12 cellular contexts compared by ENCODE assay signal in the genomic region with DNA sequence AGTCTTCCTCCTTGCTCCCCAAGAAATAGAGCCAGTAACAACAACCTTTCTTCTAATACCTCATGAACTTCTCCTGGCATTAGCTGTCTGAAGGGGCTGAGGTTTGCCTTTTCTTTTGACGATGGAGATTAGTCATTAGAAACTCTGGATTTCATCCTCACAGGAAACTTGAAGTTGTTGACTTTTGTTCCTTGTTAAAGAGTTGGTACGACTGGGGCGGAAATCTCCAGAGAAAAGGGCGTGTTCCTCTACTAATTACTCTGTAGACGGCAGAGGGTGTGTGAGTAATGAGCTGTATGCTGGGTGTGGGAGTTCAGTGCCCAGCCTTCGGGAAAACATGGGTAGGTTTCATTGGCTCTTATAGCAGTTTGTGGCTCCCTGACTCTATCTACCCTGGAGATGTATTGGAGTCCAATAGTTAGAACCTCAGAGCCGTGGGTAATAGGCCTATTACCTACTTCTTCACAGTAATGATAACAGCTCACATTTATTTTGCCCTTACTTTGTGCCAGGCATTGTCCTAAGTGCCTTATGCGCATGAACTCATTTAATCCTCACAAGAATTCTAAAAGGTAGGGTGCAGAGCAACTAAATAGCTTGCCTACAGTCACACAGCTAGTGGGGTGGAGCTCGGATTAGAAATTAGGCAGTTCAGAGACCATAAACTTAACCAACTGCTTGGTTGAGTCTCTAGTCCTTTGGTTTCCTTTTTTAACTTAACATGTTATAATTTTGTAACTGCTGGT. TPM values are rescaled to one million over a fixed set of nuclear protein-coding genes. Genes with fewer than 3 reads are reported as not detected.
A peak's percentile ranks its signal among the peaks of the same experiment; 100 is the strongest.
DNase-seq lines count a peak whose midpoint lies in the region; ATAC-seq, FAIRE-seq and TF ChIP-seq lines count a peak whose summit lies in the region.
"Had no signal": no experiment of that assay in that cellular context is flagged by ENCODE, and none has a peak within 500 bp of the region (broad histone marks: within the 10 kb centered on the region; RNA-seq: fewer than 3 reads in every experiment).

No MANE protein-coding gene starts in this region.

- no peak overlapping the region for H3K27ac Mint-ChIP-seq in astrocyte (ENCODE audit: unreplicated experiment)
- H3K27ac Mint-ChIP-seq: activated CD8-positive, alpha-beta T cell treated with anti-CD3 and anti-CD28 coated beads for 36 hours had no signal

- intact Hi-C loops in right cardiac atrium (cut with DNase I): no loop called here

- peaks cover 24% of the 10 kb centered on the region for H3K4me1 ChIP-seq in astrocyte (ENCODE audit: insufficient read depth, low read length)
- H3K4me1 ChIP-seq in right cardiac atrium (ENCODE audit: control insufficient read depth, insufficient read depth, low read length): peaks cover 3% of the 10 kb centered on the region
- no peaks in the 10 kb centered on the region for H3K4me1 ChIP-seq in small intestine (ENCODE audit: control insufficient read depth in 2 of 2, insufficient read depth in 1 of 2, low read depth in 1 of 2, low read length in 1 of 2)

- H3K9me3 ChIP-seq in astrocyte (ENCODE audit: insufficient read depth, low read depth, low read length): no peaks in the 10 kb centered on the region
- H3K9me3 ChIP-seq in right cardiac atrium (ENCODE audit: control insufficient read depth, low read length): no peaks in the 10 kb centered on the region
- no peaks in the 10 kb centered on the region for H3K9me3 ChIP-seq in small intestine (ENCODE audit: control insufficient read depth, low read depth)
- H3K9me3 ChIP-seq: sigmoid colon had no signal

- 57% methylated on average over 9 of the region's 9 CpGs for WGBS in right cardiac atrium
- WGBS in small intestine, 3 donors: 23 to 60% (median 33%) methylated on average over 9 of the region's 9 CpGs

- H3K4me3 Mint-ChIP-seq in astrocyte (ENCODE audit: unreplicated experiment): no peak overlapping the region
- H3K4me3 Mint-ChIP-seq: activated CD8-positive, alpha-beta T cell treated with anti-CD3 and anti-CD28 coated beads for 36 hours had no signal

- FAIRE-seq in astrocyte (lab: Jason Lieb, UNC): no peak
- no peak for FAIRE-seq in small intestine (lab: Jason Lieb, UNC)

- no peaks in the 10 kb centered on the region for H3K27me3 Mint-ChIP-seq in astrocyte (ENCODE audit: low read depth, unreplicated experiment)
- H3K27me3 Mint-ChIP-seq: activated CD8-positive, alpha-beta T cell treated with anti-CD3 and anti-CD28 coated beads for 36 hours had no signal

- H4K20me1 ChIP-seq in astrocyte (ENCODE audit: insufficient read depth, low read length): no peaks in the 10 kb centered on the region

- no peaks in the 10 kb centered on the region for H3K9me3 Mint-ChIP-seq in astrocyte (ENCODE audit: unreplicated experiment)
- H3K9me3 Mint-ChIP-seq: activated CD8-positive, alpha-beta T cell treated with anti-CD3 and anti-CD28 coated beads for 36 hours had no signal

- peak overlapping the region; percentile 44 for H3K27ac ChIP-seq in astrocyte (ENCODE audit: low read depth, low read length)
- H3K27ac ChIP-seq in right cardiac atrium (ENCODE audit: low read length): peak overlapping the region; percentile 13
- H3K27ac ChIP-seq in small intestine (ENCODE audit: low read depth in 1 of 2, low read length in 1 of 2): peak overlapping the region; percentile 71 to 86
- H3K27ac ChIP-seq: sigmoid colon, SK-N-MC had no signal

- H3K36me3 Mint-ChIP-seq in astrocyte (ENCODE audit: low read depth, unreplicated experiment): peaks cover 2% of the 10 kb centered on the region

- H3K4me2 ChIP-seq in astrocyte (ENCODE audit: low read length): peak overlapping the region; percentile 55

- no peak for TF ChIP-seq CTCF in astrocyte (IDR thresholded peaks at IDR 0.05; ENCODE audit: insufficient read depth, low read depth, low read length)

- DNase-seq in HPDE6-E6E7 (ENCODE audit: extremely low spot score): peak; percentile 34
- peak; percentile 65 for DNase-seq in astrocyte (ENCODE audit: low read depth)
- DNase-seq in right cardiac atrium: peak in 1 of 3 donors; percentile 20
- peak; percentile 91 for DNase-seq in small intestine
- DNase-seq in T-helper 1 cell: no peak
- DNase-seq in NCI-H187 treated with DMSO at 0.1 percent for 48 hours (lab: John Stamatoyannopoulos, UW): no peak
- DNase-seq: activated CD8-positive, alpha-beta T cell treated with anti-CD3 and anti-CD28 coated beads for 36 hours; sigmoid colon had no signal

- no peak overlapping the region for H3K9ac ChIP-seq in astrocyte (ENCODE audit: low read length)

- H3K4me3 ChIP-seq in astrocyte (ENCODE audit: insufficient read depth, low read depth, low read length): no peak overlapping the region
- no peak overlapping the region for H3K4me3 ChIP-seq in right cardiac atrium (ENCODE audit: low read length)
- H3K4me3 ChIP-seq in small intestine (ENCODE audit: low read depth in 1 of 2, low read length in 2 of 2): no peak overlapping the region
- H3K4me3 ChIP-seq: sigmoid colon, SK-N-MC had no signal

- no peaks in the 10 kb centered on the region for H3K36me3 ChIP-seq in astrocyte (ENCODE audit: insufficient read depth, low read length)
- H3K36me3 ChIP-seq in small intestine (ENCODE audit: control insufficient read depth in 2 of 2, insufficient read depth in 2 of 2, low read length in 2 of 2): no peaks in the 10 kb centered on the region
- H3K36me3 ChIP-seq: sigmoid colon had no signal

- no peaks in the 10 kb centered on the region for H3K27me3 ChIP-seq in astrocyte (ENCODE audit: insufficient read depth, low read length)
- no peaks in the 10 kb centered on the region for H3K27me3 ChIP-seq in right cardiac atrium (ENCODE audit: control insufficient read depth, insufficient read depth)
- no peaks in the 10 kb centered on the region for H3K27me3 ChIP-seq in small intestine (ENCODE audit: control insufficient read depth in 2 of 2, insufficient read depth in 2 of 2, low read length in 2 of 2)
- H3K27me3 ChIP-seq: sigmoid colon had no signal

- H3K79me2 ChIP-seq in astrocyte (ENCODE audit: insufficient read depth, low read length): no peaks in the 10 kb centered on the region

- H2AFZ ChIP-seq in astrocyte (ENCODE audit: low read depth, low read length): no peak overlapping the region

- ATAC-seq in right cardiac atrium (peak; percentile 54 to 89), HG02970 (IDR thresholded peaks at IDR 0.05; ENCODE audit: low FRiP score, unreplicated experiment) (no peak), HG02623 (IDR thresholded peaks at IDR 0.05; ENCODE audit: unreplicated experiment) (no peak)
- ATAC-seq: activated CD8-positive, alpha-beta T cell treated with anti-CD3 and anti-CD28 coated beads for 36 hours; HepG2 had no signal

- peaks cover 7% of the 10 kb centered on the region for H3K4me1 Mint-ChIP-seq in astrocyte (ENCODE audit: low read depth, unreplicated experiment)

RNA-seq across cellular contexts. Expression of a gene that starts 23.4 kb away (rescaled TPM):
- total RNA-seq in astrocyte (17.3 and 17.6 TPM in 2 replicates), right cardiac atrium (10 to 100 TPM; 29.7 to 37.5 (median 34.3) TPM)
- polyA plus RNA-seq in right cardiac atrium (17.6 TPM), small intestine (10 to 100 TPM; 17.0 to 26.0 (median 18.4) TPM)

Comparison
In these comparisons a context has a peak if more than half of its experiments do, and no peak if none do; other contexts are left out.
1. DNase-seq: peak in HPDE6-E6E7 (single experiment), astrocyte (single experiment) and small intestine (single experiment); none in T-helper 1 cell (0 of 5) and NCI-H187 treated with DMSO at 0.1 percent for 48 hours (single experiment).
2. H3K27ac ChIP-seq: peak in every context shown above with its lines; median percentile 78 in small intestine; 44 in astrocyte; 13 in right cardiac atrium.
3. ATAC-seq: peak in right cardiac atrium (2 of 2); none in HG02970 (single experiment) and HG02623 (single experiment).